22 cellular contexts compared by ENCODE assay signal in genomic region chr1:92992066-92992465, GRCh38. TPM values are rescaled to one million over a fixed set of nuclear protein-coding genes. Genes with fewer than 3 reads are reported as not detected.
DNase-seq lines count a peak whose midpoint lies in the region; TF ChIP-seq lines count a peak whose summit lies in the region.
"Had no signal": no experiment of that assay in that cellular context is flagged by ENCODE, and none has a peak within 500 bp of the region (broad histone marks: within the 10 kb centered on the region; RNA-seq: fewer than 3 reads in every experiment).

No MANE protein-coding gene starts in this region.

- peaks cover 6% of the 10 kb centered on the region for H3K36me3 Mint-ChIP-seq in activated T-helper 1 cell treated with anti-CD3 and anti-CD28 coated beads, Interleukin-12 subunit alpha, Interleukin-12 subunit beta, Interleukin-2, Interleukin-4 antibody, amounts not matched to agents 30 ng/mL and 10 ng/mL and 1 ng/mL, durations not matched to agents 14 hours and 24 hours and 36 hours (ENCODE audit: low read depth)
- H3K36me3 Mint-ChIP-seq: brain, type B pancreatic cell had no signal

- intact Hi-C loops in activated T-helper 1 cell treated with anti-CD3 and anti-CD28 coated beads, Interleukin-12 subunit alpha, Interleukin-12 subunit beta, Interleukin-2, Interleukin-4 antibody, amounts not matched to agents 30 ng/mL and 10 ng/mL and 1 ng/mL, durations not matched to agents 14 hours and 24 hours and 36 hours (cut with micrococcal nuclease), result no loop called here
- intact Hi-C loops in lower leg skin (cut with DNase I; ENCODE audit: low total_unique reads), result no loop called here

- no peaks in the 10 kb centered on the region for H3K36me3 ChIP-seq in BLaER1
- no peaks in the 10 kb centered on the region for H3K36me3 ChIP-seq in BE2C
- H3K36me3 ChIP-seq: SJSA1 had no signal

- no peaks in the 10 kb centered on the region for H4K20me1 ChIP-seq in BLaER1

- no peak for TF ChIP-seq POLR2A in lower leg skin (IDR thresholded peaks at IDR 0.05)

- peak overlapping the region; percentile 66; the same call in 1 of the 2 replicates for H3K4me2 ChIP-seq in BLaER1

- no peak overlapping the region for H3K9ac ChIP-seq in BLaER1

- H3K9me3 Mint-ChIP-seq in activated T-helper 1 cell treated with anti-CD3 and anti-CD28 coated beads, Interleukin-12 subunit alpha, Interleukin-12 subunit beta, Interleukin-2, Interleukin-4 antibody, amounts not matched to agents 30 ng/mL and 10 ng/mL and 1 ng/mL, durations not matched to agents 14 hours and 24 hours and 36 hours, result no peaks in the 10 kb centered on the region
- H3K9me3 Mint-ChIP-seq: brain, type B pancreatic cell had no signal

- H3K4me1 ChIP-seq in BLaER1 (peaks cover 36% of the 10 kb centered on the region), BE2C (peaks cover 4% of the 10 kb centered on the region; the same call in 1 of the 2 replicates)
- H3K4me1 ChIP-seq: SJSA1 had no signal

- H3K27ac ChIP-seq in BLaER1, result peak overlapping the region; percentile 47; the same call in 1 of the 2 replicates
- H3K27ac ChIP-seq: SJSA1 had no signal

- DNase-seq in Daoy (ENCODE audit: low read depth), result peak; percentile 18
- DNase-seq in activated T-helper 1 cell treated with anti-CD3 and anti-CD28 coated beads, Interleukin-12 subunit alpha, Interleukin-12 subunit beta, Interleukin-2, Interleukin-4 antibody, amounts not matched to agents 30 ng/mL and 10 ng/mL and 1 ng/mL, durations not matched to agents 14 hours and 24 hours and 36 hours (ENCODE audit: low spot score), result no peak
- peak; percentile 72 for DNase-seq in foreskin melanocyte
- no peak for DNase-seq in BE2C
- DNase-seq in hypothalamus (lab: John Stamatoyannopoulos, UW), result no peak
- DNase-seq in lower leg skin (ENCODE audit: low spot score in 2 of 2), result no peak
- DNase-seq in globus pallidus (ENCODE audit: low spot score), result no peak
- DNase-seq: activated CD4-positive, alpha-beta T cell treated with anti-CD3 and anti-CD28 coated beads, Interleukin-2, amount 50 U/mL, for 4 hours; activated effector memory CD4-positive, alpha-beta T cell treated with Interleukin-2 at 50 U/mL for 16 hours; C1 segment of cervical spinal cord; effector CD4-positive, alpha-beta T cell; EL; hippocampal formation; left cardiac atrium; NCI-H748 treated with DMSO at 0.1 percent for 48 hours; PC-3; T1000 had no signal

- no peak overlapping the region for H3K4me3 ChIP-seq in BLaER1
- H3K4me3 ChIP-seq in BE2C (ENCODE audit: low read depth, low read length), result no peak overlapping the region
- no peak overlapping the region for H3K4me3 ChIP-seq in lower leg skin (ENCODE audit: low read depth, poor library complexity, severe bottlenecking)
- H3K4me3 ChIP-seq: SJSA1, skin epidermis had no signal

- no peak for TF ChIP-seq CTCF in BE2C (IDR thresholded peaks at IDR 0.05; ENCODE audit: low read depth, low read length)
- TF ChIP-seq CTCF in lower leg skin (IDR thresholded peaks at IDR 0.05), result no peak

- H3K9me3 ChIP-seq in BLaER1 (no peaks in the 10 kb centered on the region), BE2C (no peaks in the 10 kb centered on the region)
- H3K9me3 ChIP-seq: SJSA1 had no signal

- peaks cover 53% of the 10 kb centered on the region for H3K4me1 Mint-ChIP-seq in activated T-helper 1 cell treated with anti-CD3 and anti-CD28 coated beads, Interleukin-12 subunit alpha, Interleukin-12 subunit beta, Interleukin-2, Interleukin-4 antibody, amounts not matched to agents 30 ng/mL and 10 ng/mL and 1 ng/mL, durations not matched to agents 14 hours and 24 hours and 36 hours (ENCODE audit: low read depth)

- H3K4me3 Mint-ChIP-seq in activated T-helper 1 cell treated with anti-CD3 and anti-CD28 coated beads, Interleukin-12 subunit alpha, Interleukin-12 subunit beta, Interleukin-2, Interleukin-4 antibody, amounts not matched to agents 30 ng/mL and 10 ng/mL and 1 ng/mL, durations not matched to agents 14 hours and 24 hours and 36 hours, result no peak overlapping the region
- H3K4me3 Mint-ChIP-seq: brain, type B pancreatic cell had no signal

- H3K27me3 Mint-ChIP-seq in activated T-helper 1 cell treated with anti-CD3 and anti-CD28 coated beads, Interleukin-12 subunit alpha, Interleukin-12 subunit beta, Interleukin-2, Interleukin-4 antibody, amounts not matched to agents 30 ng/mL and 10 ng/mL and 1 ng/mL, durations not matched to agents 14 hours and 24 hours and 36 hours (ENCODE audit: insufficient read depth), result peaks cover 2% of the 10 kb centered on the region
- H3K27me3 Mint-ChIP-seq: type B pancreatic cell had no signal

- H3K27me3 ChIP-seq in BLaER1 (no peaks in the 10 kb centered on the region), BE2C (no peaks in the 10 kb centered on the region)
- H3K27me3 ChIP-seq: SJSA1 had no signal

- peak overlapping the region; percentile 52 for H3K27ac Mint-ChIP-seq in activated T-helper 1 cell treated with anti-CD3 and anti-CD28 coated beads, Interleukin-12 subunit alpha, Interleukin-12 subunit beta, Interleukin-2, Interleukin-4 antibody, amounts not matched to agents 30 ng/mL and 10 ng/mL and 1 ng/mL, durations not matched to agents 14 hours and 24 hours and 36 hours
- H3K27ac Mint-ChIP-seq: brain, type B pancreatic cell had no signal

RNA-seq across cellular contexts. Expression of gene DIPK1A, which starts 30.8 kb away (rescaled TPM):
- 12.5 and 13.2 TPM in 2 replicates for total RNA-seq in Daoy (2014; rRNA removed; shearing (Covaris generic))
- total RNA-seq in activated T-helper 1 cell treated with anti-CD3 and anti-CD28 coated beads, Interleukin-12 subunit alpha, Interleukin-12 subunit beta, Interleukin-2, Interleukin-4 antibody, amounts not matched to agents 30 ng/mL and 10 ng/mL and 1 ng/mL, durations not matched to agents 14 hours and 24 hours and 36 hours, result 20.3 and 20.8 TPM in 2 replicates
- 1.4 TPM for polyA plus RNA-seq in BE2C (2012; ENCODE audit: insufficient read depth, insufficient read length, low read depth)
- 1 to 10 TPM; 3.8 to 7.6 (median 6.7) TPM for total RNA-seq in lower leg skin

Comparison
In these comparisons a context has a peak if more than half of its experiments do, and no peak if none do; other contexts are left out.
1. DNase-seq: peak in Daoy (single experiment) and foreskin melanocyte (single experiment); none in activated T-helper 1 cell treated with anti-CD3 and anti-CD28 coated beads, Interleukin-12 subunit alpha, Interleukin-12 subunit beta, Interleukin-2, Interleukin-4 antibody, amounts not matched to agents 30 ng/mL and 10 ng/mL and 1 ng/mL, durations not matched to agents 14 hours and 24 hours and 36 hours (single experiment), BE2C (single experiment), hypothalamus (0 of 51), lower leg skin (0 of 2) and globus pallidus (single experiment).